In the genomic region with DNA sequence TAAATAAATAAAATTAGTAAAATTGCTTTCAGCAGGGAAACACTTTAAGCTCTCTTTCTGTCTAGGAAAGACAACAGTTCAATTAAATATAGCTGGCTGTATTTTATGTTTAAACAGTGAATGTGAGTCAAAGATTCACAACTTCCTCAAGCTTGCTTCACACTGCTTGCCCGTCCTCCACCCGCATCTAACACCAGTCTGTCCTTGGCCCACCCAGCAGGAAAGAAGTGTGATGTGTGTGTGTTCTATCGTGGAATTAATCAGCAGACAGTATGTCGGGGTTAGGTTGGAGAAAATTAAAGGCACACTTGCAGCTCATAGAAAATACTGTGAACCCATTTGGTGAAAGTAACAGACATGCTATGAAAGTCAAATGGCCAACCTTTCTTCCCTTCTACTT, we compare ENCODE assay signal across 27 cellular contexts.
"Had no signal": no experiment of that assay in that cellular context is flagged by ENCODE, and none has a peak within 500 bp of the region (broad histone marks: within the 10 kb centered on the region; RNA-seq: fewer than 3 reads in every experiment).

No MANE protein-coding gene starts in this region.

- H3K27me3 Mint-ChIP-seq: activated naive CD8-positive, alpha-beta T cell treated with anti-CD3 and anti-CD28 coated beads, Interleukin-2, amount 10 ng/mL, durations not matched to agents 7 days and 5 days; dendritic cell treated with granulocyte-macrophage colony-stimulating factor and Interleukin-4, amounts not matched to agents 40 ng/mL and 50 ng/mL, for 4 days had no signal

- H3K27ac ChIP-seq: hepatocyte, lower lobe of right lung, spleen, testis, transverse colon, uterus had no signal

- H3K9me3 ChIP-seq: gastrocnemius medialis, testis, uterus had no signal

- H3K27me3 ChIP-seq: gastrocnemius medialis, hepatocyte, spleen, testis, transverse colon, uterus had no signal

- H3K36me3 ChIP-seq: gastrocnemius medialis, lower lobe of right lung, spleen, transverse colon, uterus had no signal

- H3K4me3 Mint-ChIP-seq: activated naive CD4-positive, alpha-beta T cell treated with anti-CD3 and anti-CD28 coated beads for 36 hours; activated naive CD8-positive, alpha-beta T cell treated with anti-CD3 and anti-CD28 coated beads, Interleukin-2, amount 10 ng/mL, durations not matched to agents 7 days and 5 days; dendritic cell treated with granulocyte-macrophage colony-stimulating factor and Interleukin-4, amounts not matched to agents 40 ng/mL and 50 ng/mL, for 4 days; nephron; T-helper 2 cell treated with Interferon-gamma antibody and Interleukin-4, amounts not matched to agents 5 μg/mL and 100 μg/mL, for 36 hours had no signal

- H3K4me3 ChIP-seq: gastrocnemius medialis, hepatocyte, lower lobe of right lung, mucosa of descending colon, spleen, testis, transverse colon, uterus had no signal

- H3K27ac Mint-ChIP-seq: activated naive CD4-positive, alpha-beta T cell treated with anti-CD3 and anti-CD28 coated beads for 36 hours; activated naive CD8-positive, alpha-beta T cell treated with anti-CD3 and anti-CD28 coated beads, Interleukin-2, amount 10 ng/mL, durations not matched to agents 7 days and 5 days; dendritic cell treated with granulocyte-macrophage colony-stimulating factor and Interleukin-4, amounts not matched to agents 40 ng/mL and 50 ng/mL, for 4 days; T-helper 2 cell treated with Interferon-gamma antibody and Interleukin-4, amounts not matched to agents 5 μg/mL and 100 μg/mL, for 36 hours had no signal

- H3K4me1 ChIP-seq: lower lobe of right lung, spleen, testis, transverse colon, uterus had no signal

- DNase-seq: activated CD4-positive, alpha-beta T cell treated with anti-CD3 and anti-CD28 coated beads for 4 hours; activated CD4-positive, alpha-beta T cell treated with anti-CD3 and anti-CD28 coated beads, Interleukin-2, amount 50 U/mL, for 4 hours; activated CD8-positive, alpha-beta memory T cell treated with anti-CD3 and anti-CD28 coated beads for 24 hours; activated effector memory CD4-positive, alpha-beta T cell treated with anti-CD3 and anti-CD28 coated beads, Interleukin-2, amount 50 U/mL, for 16 hours; activated naive CD4-positive, alpha-beta T cell treated with anti-CD3 and anti-CD28 coated beads for 36 hours; activated naive CD8-positive, alpha-beta T cell treated with anti-CD3 and anti-CD28 coated beads, Interleukin-2, amount 10 ng/mL, durations not matched to agents 7 days and 5 days; amniotic stem cell; central memory CD4-positive, alpha-beta T cell; effector CD4-positive, alpha-beta T cell; erythroblast; gastrocnemius medialis; glutamatergic neuron; lower lobe of right lung; mesenchymal stem cell; mucosa of descending colon; posterior cingulate gyrus; right cardiac atrium; spleen; stimulated activated naive CD4-positive, alpha-beta T cell; T-helper 1 cell; testis; transverse colon; uterus had no signal
